34 cellular contexts compared by ENCODE assay signal in the genomic region with DNA sequence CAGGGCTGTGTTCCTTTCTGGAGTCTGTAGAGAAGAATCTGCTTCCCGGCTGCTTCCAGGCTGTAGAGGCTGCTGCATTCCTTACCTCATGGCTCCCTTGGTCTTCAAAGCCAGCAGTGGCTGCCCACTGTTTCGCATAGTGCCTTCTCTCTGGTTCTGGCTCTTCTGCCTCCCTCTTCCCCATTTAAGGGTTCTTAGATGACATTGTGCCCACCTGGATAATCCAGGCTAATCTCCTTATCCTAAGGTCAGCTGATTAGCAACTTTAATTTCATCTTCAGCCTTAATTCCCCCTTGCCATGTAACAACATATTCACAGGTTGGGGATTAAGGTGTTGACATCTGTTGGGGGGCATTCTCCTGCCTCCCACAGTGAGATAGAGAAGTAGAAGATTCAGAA.
"Had no signal": no experiment of that assay in that cellular context is flagged by ENCODE, and none has a peak within 500 bp of the region (broad histone marks: within the 10 kb centered on the region; RNA-seq: fewer than 3 reads in every experiment).

No MANE protein-coding gene starts in this region.

- H3K27ac Mint-ChIP-seq: activated CD4-positive, alpha-beta memory T cell treated with anti-CD3 and anti-CD28 coated beads for 36 hours; activated CD4-positive, alpha-beta T cell treated with anti-CD3 and anti-CD28 coated beads for 36 hours; activated CD4-positive, alpha-beta T cell treated with anti-CD3 and anti-CD28 coated beads, Interleukin-2, amount 10 ng/mL, durations not matched to agents 24 days and 14 days; activated CD8-positive, alpha-beta memory T cell treated with anti-CD3 and anti-CD28 coated beads, Interleukin-2, amount 10 ng/mL, durations not matched to agents 7 days and 5 days; activated CD8-positive, alpha-beta T cell treated with anti-CD3 and anti-CD28 coated beads, Interleukin-2, amount 10 ng/mL, durations not matched to agents 7 days and 5 days; activated naive CD4-positive, alpha-beta T cell treated with anti-CD3 and anti-CD28 coated beads, Interleukin-2, amount 50 U/mL, for 24 hours; activated naive CD8-positive, alpha-beta T cell treated with anti-CD3 and anti-CD28 coated beads for 36 hours; activated naive CD8-positive, alpha-beta T cell treated with anti-CD3 and anti-CD28 coated beads, Interleukin-2, amount 50 U/mL, for 24 hours; activated T-helper 1 cell treated with anti-CD3 and anti-CD28 coated beads, Interleukin-12 subunit alpha, Interleukin-12 subunit beta, Interleukin-2, Interleukin-4 antibody, amounts not matched to agents 30 ng/mL and 10 ng/mL and 1 ng/mL, durations not matched to agents 14 hours and 24 hours and 36 hours; activated T-helper 2 cell treated with anti-CD3 and anti-CD28 coated beads, Interferon-gamma antibody, Interleukin-2, Interleukin-4, amounts not matched to agents 10 μg/mL and 5 μg/mL and 100 μg/mL, durations not matched to agents 14 hours and 24 hours and 36 hours; effector memory CD8-positive, alpha-beta T cell; T-helper 17 cell; T-helper 2 cell treated with Interferon-gamma antibody and Interleukin-4, amounts not matched to agents 5 μg/mL and 100 μg/mL, for 36 hours had no signal

- H2AFZ ChIP-seq: hepatocyte had no signal

- H3K9me3 Mint-ChIP-seq: activated CD4-positive, alpha-beta T cell treated with anti-CD3 and anti-CD28 coated beads, Interleukin-2, amount 10 ng/mL, durations not matched to agents 24 days and 14 days; activated naive CD8-positive, alpha-beta T cell treated with anti-CD3 and anti-CD28 coated beads for 36 hours; activated T-helper 1 cell treated with anti-CD3 and anti-CD28 coated beads, Interleukin-12 subunit alpha, Interleukin-12 subunit beta, Interleukin-2, Interleukin-4 antibody, amounts not matched to agents 30 ng/mL and 10 ng/mL and 1 ng/mL, durations not matched to agents 14 hours and 24 hours and 36 hours; activated T-helper 2 cell treated with anti-CD3 and anti-CD28 coated beads, Interferon-gamma antibody, Interleukin-2, Interleukin-4, amounts not matched to agents 10 μg/mL and 5 μg/mL and 100 μg/mL, durations not matched to agents 14 hours and 24 hours and 36 hours; T-helper 2 cell treated with Interferon-gamma antibody and Interleukin-4, amounts not matched to agents 5 μg/mL and 100 μg/mL, for 36 hours had no signal

- H3K79me2 ChIP-seq: hepatocyte had no signal

- H3K4me1 Mint-ChIP-seq: activated CD4-positive, alpha-beta T cell treated with anti-CD3 and anti-CD28 coated beads for 36 hours; activated CD4-positive, alpha-beta T cell treated with anti-CD3 and anti-CD28 coated beads, Interleukin-2, amount 10 ng/mL, durations not matched to agents 24 days and 14 days; activated CD8-positive, alpha-beta memory T cell treated with anti-CD3 and anti-CD28 coated beads, Interleukin-2, amount 10 ng/mL, durations not matched to agents 7 days and 5 days; activated naive CD4-positive, alpha-beta T cell treated with anti-CD3 and anti-CD28 coated beads, Interleukin-2, amount 50 U/mL, for 24 hours; activated naive CD8-positive, alpha-beta T cell treated with anti-CD3 and anti-CD28 coated beads for 36 hours; activated naive CD8-positive, alpha-beta T cell treated with anti-CD3 and anti-CD28 coated beads, Interleukin-2, amount 50 U/mL, for 24 hours; T-helper 17 cell had no signal

- H3K4me2 ChIP-seq: hepatocyte had no signal

- H3K4me3 ChIP-seq: adrenal gland, body of pancreas, heart right ventricle, hepatocyte had no signal

- ATAC-seq: activated CD4-positive, alpha-beta T cell treated with anti-CD3 and anti-CD28 coated beads for 36 hours; activated CD8-positive, alpha-beta memory T cell treated with anti-CD3 and anti-CD28 coated beads, Interleukin-2, amount 10 ng/mL, durations not matched to agents 7 days and 5 days; activated CD8-positive, alpha-beta T cell treated with anti-CD3 and anti-CD28 coated beads, Interleukin-2, amount 10 ng/mL, durations not matched to agents 7 days and 5 days; activated naive CD8-positive, alpha-beta T cell treated with anti-CD3 and anti-CD28 coated beads, Interleukin-2, amount 50 U/mL, for 24 hours; body of pancreas; effector memory CD8-positive, alpha-beta T cell; heart right ventricle; T-helper 17 cell had no signal

- H3K36me3 ChIP-seq: adrenal gland, heart right ventricle had no signal

- H3K4me1 ChIP-seq: adrenal gland, body of pancreas, heart right ventricle had no signal

- H3K27me3 ChIP-seq: adrenal gland, body of pancreas, heart right ventricle, hepatocyte had no signal

- H3K36me3 Mint-ChIP-seq: activated CD4-positive, alpha-beta memory T cell treated with anti-CD3 and anti-CD28 coated beads for 36 hours; activated CD8-positive, alpha-beta memory T cell treated with anti-CD3 and anti-CD28 coated beads, Interleukin-2, amount 10 ng/mL, durations not matched to agents 7 days and 5 days; activated naive CD4-positive, alpha-beta T cell treated with anti-CD3 and anti-CD28 coated beads, Interleukin-2, amount 50 U/mL, for 24 hours; activated naive CD8-positive, alpha-beta T cell treated with anti-CD3 and anti-CD28 coated beads for 36 hours had no signal

- H3K27me3 Mint-ChIP-seq: activated CD4-positive, alpha-beta memory T cell treated with anti-CD3 and anti-CD28 coated beads for 36 hours; activated CD4-positive, alpha-beta T cell treated with anti-CD3 and anti-CD28 coated beads for 36 hours; activated CD4-positive, alpha-beta T cell treated with anti-CD3 and anti-CD28 coated beads, Interleukin-2, amount 10 ng/mL, durations not matched to agents 24 days and 14 days; activated CD8-positive, alpha-beta memory T cell treated with anti-CD3 and anti-CD28 coated beads, Interleukin-2, amount 10 ng/mL, durations not matched to agents 7 days and 5 days; activated naive CD4-positive, alpha-beta T cell treated with anti-CD3 and anti-CD28 coated beads, Interleukin-2, amount 50 U/mL, for 24 hours; activated naive CD8-positive, alpha-beta T cell treated with anti-CD3 and anti-CD28 coated beads, Interleukin-2, amount 50 U/mL, for 24 hours; effector memory CD8-positive, alpha-beta T cell; T-helper 17 cell had no signal

- H3K27ac ChIP-seq: adrenal gland, body of pancreas, epithelial cell of prostate, heart right ventricle, hepatocyte had no signal

- H3K4me3 Mint-ChIP-seq: activated CD4-positive, alpha-beta memory T cell treated with anti-CD3 and anti-CD28 coated beads for 36 hours; activated CD4-positive, alpha-beta T cell treated with anti-CD3 and anti-CD28 coated beads for 36 hours; activated CD4-positive, alpha-beta T cell treated with anti-CD3 and anti-CD28 coated beads, Interleukin-2, amount 10 ng/mL, durations not matched to agents 24 days and 14 days; activated CD8-positive, alpha-beta memory T cell treated with anti-CD3 and anti-CD28 coated beads, Interleukin-2, amount 10 ng/mL, durations not matched to agents 7 days and 5 days; activated CD8-positive, alpha-beta T cell treated with anti-CD3 and anti-CD28 coated beads, Interleukin-2, amount 10 ng/mL, durations not matched to agents 7 days and 5 days; activated naive CD4-positive, alpha-beta T cell treated with anti-CD3 and anti-CD28 coated beads, Interleukin-2, amount 50 U/mL, for 24 hours; activated naive CD8-positive, alpha-beta T cell treated with anti-CD3 and anti-CD28 coated beads for 36 hours; activated naive CD8-positive, alpha-beta T cell treated with anti-CD3 and anti-CD28 coated beads, Interleukin-2, amount 50 U/mL, for 24 hours; activated T-helper 1 cell treated with anti-CD3 and anti-CD28 coated beads, Interleukin-12 subunit alpha, Interleukin-12 subunit beta, Interleukin-2, Interleukin-4 antibody, amounts not matched to agents 30 ng/mL and 10 ng/mL and 1 ng/mL, durations not matched to agents 14 hours and 24 hours and 36 hours; effector memory CD8-positive, alpha-beta T cell; T-helper 17 cell; T-helper 2 cell treated with Interferon-gamma antibody and Interleukin-4, amounts not matched to agents 5 μg/mL and 100 μg/mL, for 36 hours had no signal

- H3K9me3 ChIP-seq: adrenal gland, body of pancreas had no signal

- DNase-seq: activated CD4-positive, alpha-beta memory T cell treated with anti-CD3 and anti-CD28 coated beads for 36 hours; activated CD4-positive, alpha-beta T cell treated with anti-CD3 and anti-CD28 coated beads for 36 hours; activated CD4-positive, alpha-beta T cell treated with anti-CD3 and anti-CD28 coated beads, Interleukin-2, amount 10 ng/mL, durations not matched to agents 24 days and 14 days; activated CD4-positive, CD25-positive, alpha-beta regulatory T cell; activated CD4-positive, CD25-positive, alpha-beta regulatory T cell treated with anti-CD3 and anti-CD28 coated beads, Interleukin-2, amount 50 U/mL, for 72 hours; activated CD8-positive, alpha-beta memory T cell treated with anti-CD3 and anti-CD28 coated beads, Interleukin-2, amount 10 ng/mL, durations not matched to agents 7 days and 5 days; activated CD8-positive, alpha-beta memory T cell treated with anti-CD3 and anti-CD28 coated beads, Interleukin-2, amount 50 U/mL, for 4 hours; activated CD8-positive, alpha-beta T cell treated with anti-CD3 and anti-CD28 coated beads, Interleukin-2, amount 10 ng/mL, durations not matched to agents 7 days and 5 days; activated effector memory CD4-positive, alpha-beta T cell treated with anti-CD3 and anti-CD28 coated beads, Interleukin-2, amount 50 U/mL, for 16 hours; activated naive CD4-positive, alpha-beta T cell; activated naive CD8-positive, alpha-beta T cell treated with anti-CD3 and anti-CD28 coated beads for 36 hours; activated naive CD8-positive, alpha-beta T cell treated with anti-CD3 and anti-CD28 coated beads, Interleukin-2, amount 50 U/mL, for 24 hours; activated T-cell treated with anti-CD3 and anti-CD28 coated beads, Interleukin-2, amount 50 U/mL, for 1 hour; activated T-cell treated with anti-CD3 and anti-CD28 coated beads, Interleukin-2, amount 50 U/mL, for 48 hours; adrenal gland; amygdala; aorta; body of pancreas; caudate nucleus; cortex of kidney; dermis blood vessel endothelial cell; effector CD4-positive, alpha-beta T cell; effector memory CD8-positive, alpha-beta T cell; glutamatergic neuron; heart right ventricle; T-helper 1 cell; T-helper 17 cell; T1000 had no signal
